Comparison of ENCODE assay signal across 8 cellular contexts in genomic region chr12:6927999-6928702, GRCh38. TPM values are rescaled to one million over a fixed set of nuclear protein-coding genes. Genes with fewer than 3 reads are reported as not detected.
DNase-seq lines count a peak whose midpoint lies in the region; ATAC-seq, FAIRE-seq and TF ChIP-seq lines count a peak whose summit lies in the region.

No MANE protein-coding gene starts in this region.

- ATAC-seq in T-helper 17 cell, result peak; percentile 33

- H3K27ac Mint-ChIP-seq in T-helper 17 cell, result peak overlapping the region; percentile 93
- peak overlapping the region; percentile 89 for H3K27ac Mint-ChIP-seq in osteocyte (ENCODE audit: unreplicated experiment)

- TF ChIP-seq POLR2A in H54 (IDR thresholded peaks at IDR 0.05; ENCODE audit: low read depth, low read length), result no peak
- no peak for TF ChIP-seq POLR2A in GM12891 (IDR thresholded peaks at IDR 0.05; ENCODE audit: low read depth, low read length)

- no peaks in the 10 kb centered on the region for H3K9me3 Mint-ChIP-seq in osteocyte (ENCODE audit: unreplicated experiment)

- DNase-seq in GM13976 (ENCODE audit: low spot score), result peak; percentile 58
- peak in 2 of 3 donors; percentile 40 to 42 for DNase-seq in T-helper 17 cell
- no peak for DNase-seq in fibroblast of the aortic adventitia (ENCODE audit: low read depth)
- no peak for DNase-seq in osteocyte (ENCODE audit: extremely low spot score, unreplicated experiment)
- DNase-seq in effector CD8-positive, alpha-beta T cell (lab: John Stamatoyannopoulos, UW), result no peak
- DNase-seq in KG1 (lab: John Stamatoyannopoulos, UW), result no peak
- no peak for DNase-seq in H54 (ENCODE audit: insufficient read length, low spot score)
- no peak for DNase-seq in GM12891 (ENCODE audit: insufficient read length, low spot score)

- no peak for TF ChIP-seq CTCF in GM13976 (IDR thresholded peaks at IDR 0.05; ENCODE audit: borderline replicate concordance, control extremely low read depth, extremely low read depth, insufficient read depth, missing control alignments)
- no peak for TF ChIP-seq CTCF in fibroblast of the aortic adventitia (IDR thresholded peaks at IDR 0.05; ENCODE audit: insufficient read depth, low read length)
- no peak for TF ChIP-seq CTCF in osteocyte (IDR thresholded peaks at IDR 0.05)

- H3K4me1 Mint-ChIP-seq in T-helper 17 cell, result peaks cover 48% of the 10 kb centered on the region
- peaks cover 72% of the 10 kb centered on the region for H3K4me1 Mint-ChIP-seq in osteocyte (ENCODE audit: unreplicated experiment)

- H3K4me3 ChIP-seq in fibroblast of the aortic adventitia (ENCODE audit: low read depth, low read length), result peak overlapping the region; percentile 86

- H3K9me3 ChIP-seq in T-helper 17 cell (ENCODE audit: control insufficient read depth, low read length, poor library complexity, severe bottlenecking), result no peaks in the 10 kb centered on the region

- H3K27me3 Mint-ChIP-seq in T-helper 17 cell, result no peaks in the 10 kb centered on the region
- no peaks in the 10 kb centered on the region for H3K27me3 Mint-ChIP-seq in osteocyte (ENCODE audit: unreplicated experiment)

- in situ Hi-C loops in GM13976 (cut with MboI; ENCODE audit: low sequenced_read_pairs, unreplicated experiment), result loop anchor here (25.0 kb wide), 1 partner anchor 184 kb away; the partner anchor contains the start of gene C1RL

- H3K4me3 Mint-ChIP-seq in T-helper 17 cell (peak overlapping the region; percentile 94), osteocyte (ENCODE audit: unreplicated experiment) (peak overlapping the region; percentile 90)

- no peaks in the 10 kb centered on the region for H3K36me3 Mint-ChIP-seq in T-helper 17 cell (ENCODE audit: low read depth)
- peaks cover 3% of the 10 kb centered on the region for H3K36me3 Mint-ChIP-seq in osteocyte (ENCODE audit: unreplicated experiment)

- no peak for FAIRE-seq in H54 (lab: Jason Lieb, UNC)
- no peak for FAIRE-seq in GM12891 (lab: Jason Lieb, UNC)

TF ChIP-seq in GM12891, 5 proteins besides CTCF, POLR2A, EP300 and RAD21:
- TF ChIP-seq SPI1 (IDR thresholded peaks at IDR 0.05; ENCODE audit: low read depth, low read length), result no peak
- TF ChIP-seq POU2F2 (IDR thresholded peaks at IDR 0.05; ENCODE audit: low read depth, low read length), result no peak
- no peak for TF ChIP-seq POLR2AphosphoS5 (IDR thresholded peaks at IDR 0.05; ENCODE audit: low read depth, low read length)
- no peak for TF ChIP-seq TAF1 (IDR thresholded peaks at IDR 0.05; ENCODE audit: low read depth, low read length)
- no peak for TF ChIP-seq PAX5 (IDR thresholded peaks at IDR 0.05; ENCODE audit: insufficient read depth, low read length, severe bottlenecking)

RNA-seq across cellular contexts. Expression of gene ATN1, which starts 0.4 kb away (rescaled TPM):
- total RNA-seq in T-helper 17 cell (10 to 100 TPM; 24.1 to 28.9 TPM), fibroblast of the aortic adventitia (ENCODE audit: low replicate concordance) (13.6 and 13.8 TPM in 2 replicates), osteocyte (117 and 123 TPM in 2 replicates)
- 27.4 TPM for polyA plus RNA-seq in GM12891 (2012; ENCODE audit: low read depth, missing spikeins)

RNA-seq across cellular contexts. Expression of gene ENO2, which starts 13.8 kb away (rescaled TPM):
- 10 to 100 TPM; 80.2 to 80.7 TPM for total RNA-seq in T-helper 17 cell
- 8.7 and 12.7 TPM in 2 replicates for total RNA-seq in fibroblast of the aortic adventitia (ENCODE audit: low replicate concordance)
- 21.5 and 24.1 TPM in 2 replicates for total RNA-seq in osteocyte
- 116 TPM for polyA plus RNA-seq in GM12891 (2012; ENCODE audit: low read depth, missing spikeins)

RNA-seq across cellular contexts. Expression of gene RNU7-1, which starts 15.5 kb away (rescaled TPM):
- total RNA-seq in T-helper 17 cell (not detected), fibroblast of the aortic adventitia (ENCODE audit: low replicate concordance) (not detected in 2 replicates), osteocyte (not detected in 2 replicates)
- not detected for polyA plus RNA-seq in GM12891 (2012; ENCODE audit: low read depth, missing spikeins)

RNA-seq across cellular contexts. Expression of gene C12orf57, which starts 15.7 kb away (rescaled TPM):
- total RNA-seq in T-helper 17 cell, result 100 to 1,000 TPM; 192 to 226 TPM
- total RNA-seq in fibroblast of the aortic adventitia (ENCODE audit: low replicate concordance), result 100 and 156 TPM in 2 replicates
- total RNA-seq in osteocyte, result 287 and 309 TPM in 2 replicates
- 367 TPM for polyA plus RNA-seq in GM12891 (2012; ENCODE audit: low read depth, missing spikeins)

RNA-seq across cellular contexts. Expression of gene PTPN6, which starts 23.0 kb away (rescaled TPM):
- 100 to 1,000 TPM; 115 to 177 TPM for total RNA-seq in T-helper 17 cell
- total RNA-seq in fibroblast of the aortic adventitia (ENCODE audit: low replicate concordance), result not detected in 2 replicates
- total RNA-seq in osteocyte, result 0.29 and 0.94 TPM in 2 replicates
- polyA plus RNA-seq in GM12891 (2012; ENCODE audit: low read depth, missing spikeins), result 446 TPM

Comparison
In these comparisons a context has a peak if more than half of its experiments do, and no peak if none do; other contexts are left out.
1. DNase-seq: peak in GM13976 (single experiment) and T-helper 17 cell (2 of 3); none in fibroblast of the aortic adventitia (single experiment), osteocyte (single experiment), effector CD8-positive, alpha-beta T cell (single experiment), KG1 (single experiment), H54 (single experiment) and GM12891 (single experiment).